24 cellular contexts compared by ENCODE assay signal in the genomic region with DNA sequence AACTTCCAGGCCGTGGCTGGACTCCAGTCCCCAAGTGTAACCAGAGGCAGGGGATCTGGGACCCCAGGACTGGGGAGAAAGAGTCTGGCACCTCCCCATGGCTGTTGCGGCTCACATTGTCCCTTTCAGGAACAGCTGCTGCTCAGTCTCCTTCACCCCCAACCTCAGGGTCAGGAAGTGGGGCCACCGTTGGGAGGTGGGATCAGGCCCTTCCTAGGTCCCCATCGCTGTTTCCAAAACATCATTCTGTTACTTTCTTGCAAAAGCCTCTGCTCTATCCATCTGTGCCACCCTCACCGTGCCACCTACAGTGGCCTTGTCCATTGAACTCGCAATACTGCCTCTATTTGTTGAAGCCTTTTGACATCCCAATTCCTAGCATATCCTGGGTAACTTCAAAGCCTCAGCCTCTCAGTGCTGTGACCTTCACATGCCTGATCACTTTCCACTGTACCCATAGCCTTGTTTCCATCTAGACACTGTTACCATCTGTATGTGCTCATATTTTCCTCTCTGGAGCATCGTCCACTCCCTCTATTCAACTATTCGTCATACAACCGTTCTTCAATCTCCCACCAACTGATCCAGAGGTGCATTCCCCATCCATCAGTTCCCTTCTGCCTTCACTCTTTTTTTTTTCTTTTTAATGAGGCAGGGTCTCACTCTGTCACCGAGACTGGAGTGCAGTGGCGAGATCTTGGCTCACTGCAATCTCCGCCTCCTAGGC. TPM values are rescaled to one million over a fixed set of nuclear protein-coding genes. Genes with fewer than 3 reads are reported as not detected.
"Had no signal": no experiment of that assay in that cellular context is flagged by ENCODE, and none has a peak within 500 bp of the region (broad histone marks: within the 10 kb centered on the region; RNA-seq: fewer than 3 reads in every experiment).

No MANE protein-coding gene starts in this region.

- DNase-seq: activated CD4-positive, alpha-beta T cell treated with anti-CD3 and anti-CD28 coated beads for 1 hour; activated naive CD4-positive, alpha-beta T cell; activated T-cell treated with anti-CD3 and anti-CD28 coated beads, Interleukin-2, amount 50 U/mL, for 1 hour; brain microvascular endothelial cell; caudate nucleus; effector memory CD4-positive, alpha-beta T cell; heart right ventricle; islet precursor cell; left colon; nephron progenitor cell; nucleus accumbens; stimulated activated CD4-positive, alpha-beta T cell treated with anti-CD3 and anti-CD28 coated beads, Interleukin-4, amount 100 ng/mL, for 1 hour; stimulated activated naive CD8-positive, alpha-beta T cell treated with anti-CD3 and anti-CD28 coated beads, Interleukin-15, Interleukin-2, amounts not matched to agents 100 U/mL and 50 U/mL, for 24 hours; T-helper 1 cell; thyroid gland; WERI-Rb-1 had no signal

- H3K4me1 ChIP-seq: adrenal gland, ascending aorta, esophagus muscularis mucosa, heart right ventricle, thyroid gland had no signal

- H3K36me3 Mint-ChIP-seq: activated naive CD8-positive, alpha-beta T cell; memory B cell had no signal

- H3K4me3 Mint-ChIP-seq: activated naive CD8-positive, alpha-beta T cell; memory B cell; nephron progenitor cell had no signal

- H3K27me3 ChIP-seq: ascending aorta, thyroid gland had no signal

- H3K4me3 ChIP-seq: adrenal gland, ascending aorta, esophagus muscularis mucosa, heart right ventricle, thyroid gland had no signal

- H3K9me3 Mint-ChIP-seq: nephron progenitor cell had no signal

- H3K27ac ChIP-seq: adrenal gland, ascending aorta, brain microvascular endothelial cell, esophagus muscularis mucosa, heart right ventricle, thyroid gland, WERI-Rb-1 had no signal

- H3K36me3 ChIP-seq: adrenal gland, ascending aorta, brain microvascular endothelial cell, esophagus muscularis mucosa, heart right ventricle, thyroid gland, WERI-Rb-1 had no signal

- H3K9me3 ChIP-seq: adrenal gland, ascending aorta, esophagus muscularis mucosa, heart right ventricle, thyroid gland had no signal

- H3K27ac Mint-ChIP-seq: activated naive CD8-positive, alpha-beta T cell; memory B cell; nephron progenitor cell had no signal

- FAIRE-seq: colon, endothelial cell of umbilical vein, TTC549 had no signal

- ATAC-seq: heart right ventricle; left colon; stimulated activated naive CD8-positive, alpha-beta T cell treated with anti-CD3 and anti-CD28 coated beads, Interleukin-15, Interleukin-2, amounts not matched to agents 100 U/mL and 50 U/mL, for 24 hours had no signal

RNA-seq across cellular contexts. Expression of a gene that starts 15.0 kb away (rescaled TPM):
- total RNA-seq: ascending aorta had no signal
